In the genomic region with DNA sequence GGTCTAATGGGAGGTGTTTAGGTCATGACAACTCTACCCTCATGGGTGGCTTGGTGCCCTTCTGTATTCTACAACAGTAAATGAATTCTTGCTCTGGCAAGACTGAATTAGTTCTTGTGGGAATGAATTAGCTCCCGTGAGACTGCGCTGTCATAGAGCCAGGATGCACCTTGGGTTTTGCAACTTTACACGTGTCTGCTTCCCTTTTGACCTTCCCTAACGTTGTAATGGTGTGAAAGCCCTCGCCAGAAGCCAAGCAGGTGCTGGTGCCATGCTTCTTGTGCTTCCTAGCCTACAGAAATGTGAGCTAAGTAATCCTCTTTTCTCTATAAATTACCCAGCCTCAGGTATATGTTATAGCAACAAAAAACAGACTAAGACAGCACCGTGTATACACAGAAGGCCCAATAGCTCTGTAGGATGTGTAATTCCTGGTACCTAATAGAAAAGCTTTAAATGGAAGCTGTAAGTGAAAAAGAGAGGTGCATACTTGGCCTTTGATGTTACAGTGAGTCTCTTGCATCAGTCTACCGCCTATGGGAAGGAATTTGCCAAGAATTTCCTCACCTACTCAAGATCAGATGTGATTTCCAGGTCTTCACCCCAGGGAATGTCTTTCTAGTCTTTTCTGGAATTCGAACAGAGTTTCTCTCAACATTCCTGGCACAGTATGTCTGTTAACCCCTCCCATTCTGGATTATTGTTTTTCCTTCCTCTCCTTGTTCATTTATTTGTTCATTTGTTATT, we compare ENCODE assay signal across 19 cellular contexts. TPM values are rescaled to one million over a fixed set of nuclear protein-coding genes. Genes with fewer than 3 reads are reported as not detected.
DNase-seq lines count a peak whose midpoint lies in the region; ATAC-seq, FAIRE-seq and TF ChIP-seq lines count a peak whose summit lies in the region.
"Had no signal": no experiment of that assay in that cellular context is flagged by ENCODE, and none has a peak within 500 bp of the region (broad histone marks: within the 10 kb centered on the region; RNA-seq: fewer than 3 reads in every experiment).

No MANE protein-coding gene starts in this region.

- no peak for TF ChIP-seq RAD21 in liver (IDR thresholded peaks at IDR 0.05)
- no peak for TF ChIP-seq RAD21 in HepG2 (CRISPR knock-in tag; IDR thresholded peaks at IDR 0.05)
- no peak for TF ChIP-seq RAD21 in SK-N-SH (IDR thresholded peaks at IDR 0.05; ENCODE audit: low read length)

- H3K9me2 ChIP-seq in SK-N-SH: no peaks in the 10 kb centered on the region

- H3K27ac ChIP-seq in liver (ENCODE audit: low read depth in 1 of 2, low read length in 2 of 2): no peak overlapping the region
- H3K27ac ChIP-seq in HepG2 (ENCODE audit: extremely low read length, insufficient read depth, low read length): no peak overlapping the region
- H3K27ac ChIP-seq in SK-N-SH (ENCODE audit: low read depth in 2 of 2, low read length in 1 of 2): no peak overlapping the region
- H3K27ac ChIP-seq: 22Rv1, HL-60 had no signal

- no peak overlapping the region for H3K4me3 ChIP-seq in liver (ENCODE audit: low read depth in 1 of 3, low read length in 3 of 3)
- H3K4me3 ChIP-seq in HepG2 (replicated peaks in 1 of 3; ENCODE audit: insufficient read depth in 1 of 3, low read depth in 2 of 3, low read length in 3 of 3): no peak overlapping the region
- no peak overlapping the region for H3K4me3 ChIP-seq in epithelial cell of proximal tubule (ENCODE audit: low read depth, low read length)
- H3K4me3 ChIP-seq in SK-N-SH (ENCODE audit: low read depth in 2 of 2, low read length in 1 of 2): no peak overlapping the region
- H3K4me3 ChIP-seq: MG63 had no signal

- intact Hi-C loops in HepG2 (cut with micrococcal nuclease; ENCODE audit: unreplicated experiment): no loop called here

- in situ Hi-C loops in HepG2 (cut with HindIII; ENCODE audit: extremely low pct_ligation_motif_present, low pct_unique_long_range_greater_than_20kb): no loop called here

- H3K27me3 ChIP-seq in liver (ENCODE audit: control insufficient read depth in 4 of 4, insufficient read depth in 4 of 4, low read length in 3 of 4) (no peaks in the 10 kb centered on the region), HepG2 (ENCODE audit: control insufficient read depth in 1 of 2, insufficient read depth in 2 of 2, low read length in 2 of 2) (peaks cover 0 to 18% of the 10 kb centered on the region in 2 experiments; a peak in 2 of 5 replicates), SK-N-SH (ENCODE audit: insufficient read depth) (no peaks in the 10 kb centered on the region)
- H3K27me3 ChIP-seq: MG63 had no signal

- no peaks in the 10 kb centered on the region for H3K9me3 ChIP-seq in liver (ENCODE audit: control insufficient read depth in 4 of 4, low read length in 3 of 4)
- H3K9me3 ChIP-seq in HepG2 (ENCODE audit: low read length): no peaks in the 10 kb centered on the region
- no peaks in the 10 kb centered on the region for H3K9me3 ChIP-seq in SK-N-SH
- H3K9me3 ChIP-seq: MG63 had no signal

- 46% methylated on average over 8 of the region's 8 CpGs for WGBS in liver
- WGBS in HepG2 (ENCODE audit: low lambda C conversion rate): 25% methylated on average over 8 of the region's 8 CpGs
- 37% methylated on average over 6 of the region's 8 CpGs for WGBS in SK-N-SH (ENCODE audit: low lambda C conversion rate)

- DNase-seq in HepG2 (ENCODE audit: low spot score) (no peak), epithelial cell of proximal tubule (ENCODE audit: low read depth) (no peak), left lobe of liver (ENCODE audit: low spot score) (peak; percentile 76), urothelium cell line (ENCODE audit: low spot score) (peak; percentile 7), kidney glomerular epithelial cell (lab: John Stamatoyannopoulos, UW) (no peak), SK-N-SH (no peak)
- DNase-seq: CD8-positive, alpha-beta memory T cell; MG63; NCI-H1092 treated with DMSO at 0.1 percent for 48 hours; NCI-H1694; NCI-H2107; NCI-H226; NCI-H526 treated with DMSO at 0.1 percent for 48 hours; PC-3 had no signal

- H3K4me2 ChIP-seq in HepG2 (ENCODE audit: low read depth, low read length): no peak overlapping the region
- no peak overlapping the region for H3K4me2 ChIP-seq in SK-N-SH

- TF ChIP-seq EP300 in HepG2 (IDR thresholded peaks at IDR 0.05; ENCODE audit: low read depth in 2 of 2, low read length in 2 of 2) (no peak), HepG2 (CRISPR knock-in tag; IDR thresholded peaks at IDR 0.05; ENCODE audit: borderline replicate concordance) (no peak), SK-N-SH (IDR thresholded peaks at IDR 0.05; ENCODE audit: borderline replicate concordance in 1 of 2, low read depth in 1 of 2, low read length in 1 of 2) (no peak)

- H3K9ac ChIP-seq in liver (ENCODE audit: low read depth in 1 of 2, low read length in 2 of 2) (no peak overlapping the region), HepG2 (ENCODE audit: insufficient read depth, low read depth, low read length) (no peak overlapping the region), SK-N-SH (no peak overlapping the region)

- H3F3A ChIP-seq in SK-N-SH (replicated peaks; ENCODE audit: insufficient read depth): no peaks in the 10 kb centered on the region

- FAIRE-seq in HepG2 (lab: Jason Lieb, UNC) (no peak), urothelium cell line (lab: Jason Lieb, UNC) (no peak)

- H4K20me1 ChIP-seq in HepG2 (ENCODE audit: insufficient read depth, low read length): no peaks in the 10 kb centered on the region
- no peaks in the 10 kb centered on the region for H4K20me1 ChIP-seq in SK-N-SH (ENCODE audit: insufficient read depth)

- TF ChIP-seq CTCF in liver (IDR thresholded peaks at IDR 0.05; ENCODE audit: low read depth, low read length, missing input control): no peak
- TF ChIP-seq CTCF in HepG2 (CRISPR knock-in tag; IDR thresholded peaks at IDR 0.05): no peak
- peak; percentile 12 for TF ChIP-seq CTCF in epithelial cell of proximal tubule (conservative IDR thresholded peaks at IDR 0.05; ENCODE audit: low read depth, low read length)
- TF ChIP-seq CTCF in SK-N-SH (IDR thresholded peaks at IDR 0.05): no peak

- H3K4me1 ChIP-seq in liver (ENCODE audit: control insufficient read depth in 4 of 4, insufficient read depth in 4 of 4, low read length in 3 of 4) (peaks cover 2 to 19% (median 13%) of the 10 kb centered on the region in 4 donors), HepG2 (ENCODE audit: insufficient read depth, low read length) (peaks cover 12% of the 10 kb centered on the region; the same call in 1 of the 2 replicates), SK-N-SH (ENCODE audit: control insufficient read depth in 1 of 2, insufficient read depth in 2 of 2, low read depth in 1 of 2, low read length in 1 of 2) (peaks cover 0 to 4% of the 10 kb centered on the region in 2 experiments; a peak in 2 of 4 replicates)

- no peak for TF ChIP-seq POLR2A in HepG2 (IDR thresholded peaks at IDR 0.05; ENCODE audit: insufficient read depth in 1 of 2, low read depth in 2 of 2, low read length in 2 of 2)

- BruUV-seq in HepG2 (replicated peaks; lab: Mats Ljungman, UMichigan): no TSS peak

- H3K79me2 ChIP-seq in HepG2 (ENCODE audit: insufficient read depth, low read length) (no peaks in the 10 kb centered on the region), SK-N-SH (ENCODE audit: insufficient read depth) (no peaks in the 10 kb centered on the region)

- H2AFZ ChIP-seq in HepG2 (ENCODE audit: low read length) (no peak overlapping the region), SK-N-SH (ENCODE audit: low read depth) (no peak overlapping the region)

- H3K36me3 ChIP-seq in liver (ENCODE audit: control insufficient read depth in 4 of 4, insufficient read depth in 3 of 4, low read depth in 1 of 4, low read length in 3 of 4) (no peaks in the 10 kb centered on the region), HepG2 (replicated peaks in 1 of 2; ENCODE audit: control insufficient read depth in 1 of 2, insufficient read depth in 2 of 2, low read length in 2 of 2) (no peaks in the 10 kb centered on the region), SK-N-SH (replicated peaks in 1 of 2; ENCODE audit: control insufficient read depth in 1 of 2, insufficient read depth in 2 of 2, low read length in 1 of 2) (no peaks in the 10 kb centered on the region)
- H3K36me3 ChIP-seq: MG63 had no signal

- POLR2A ChIA-PET in HepG2 (lab: Yijun Ruan, JAX) (no interaction called here), SK-N-SH (lab: Yijun Ruan, JAX) (no interaction called here)

- ATAC-seq in HepG2: no peak
- ATAC-seq in left lobe of liver: peak; percentile 36
- no peak for ATAC-seq in HG03025 (IDR thresholded peaks at IDR 0.05; ENCODE audit: low FRiP score, unreplicated experiment)
- ATAC-seq: HCT116, PC-3 had no signal

- CTCF ChIA-PET in HepG2 (lab: Yijun Ruan, JAX; ENCODE audit: low intra/inter-chr PET ratio, low total read pairs) (no interaction called here), SK-N-SH (lab: Yijun Ruan, JAX) (interaction anchor here (1.1 to 1.3 kb wide), 2 partner anchors 38 to 467 kb away, joined by 3 read pairs; no protein-coding TSS in a partner anchor)

RNA-seq across cellular contexts. Expression of a gene that starts 3.2 kb away (rescaled TPM):
- 10 to 100 TPM in 1 of 2 donors, 1 to 10 TPM in 1; 4.5 to 41.5 TPM for total RNA-seq in liver
- 10 to 100 TPM; 16.5 to 34.6 TPM for polyA plus RNA-seq in liver
- total RNA-seq in HepG2 (2016; rRNA removed; fragmentation: Illumina TruSeq; extraction: Trizol): not detected in 2 replicates
- not detected in 2 replicates for total RNA-seq in HepG2 (2016; cell fraction: cytosol; rRNA removed; fragmentation: Illumina TruSeq; extraction: Trizol; ENCODE audit: low read depth)
- 0.02 TPM in 1 of 2 replicates, not detected in the other for total RNA-seq in HepG2 (2016; cell fraction: insoluble cytoplasmic fraction; rRNA removed; fragmentation: Illumina TruSeq; extraction: Trizol)
- not detected in 2 replicates for total RNA-seq in HepG2 (2016; cell fraction: membrane; rRNA removed; fragmentation: Illumina TruSeq; extraction: Trizol)
- total RNA-seq in HepG2 (2016; cell fraction: nucleus; rRNA removed; fragmentation: Illumina TruSeq; extraction: Trizol): not detected in 2 replicates
- polyA plus RNA-seq in HepG2 (2011; rRNA removed): not detected in 2 replicates
- not detected in 2 replicates for polyA plus RNA-seq in HepG2 (2011; cell fraction: cytosol; rRNA removed)
- polyA plus RNA-seq in HepG2 (2011; cell fraction: nucleus; rRNA removed): not detected in 2 replicates
- not detected in 2 replicates for polyA plus RNA-seq in HepG2 (2012)
- not detected in 2 replicates for polyA plus RNA-seq in HepG2 (2016; cell fraction: cytosol; fragmentation: Illumina TruSeq; extraction: Trizol; ENCODE audit: low read depth)
- polyA plus RNA-seq in HepG2 (2016; cell fraction: insoluble cytoplasmic fraction; fragmentation: Illumina TruSeq; extraction: Trizol; ENCODE audit: low read depth): not detected in 2 replicates
- polyA plus RNA-seq in HepG2 (2016; cell fraction: membrane; fragmentation: Illumina TruSeq; extraction: Trizol; ENCODE audit: low read depth): not detected in 2 replicates
- not detected in 2 replicates for polyA plus RNA-seq in HepG2 (2016; cell fraction: nucleus; fragmentation: Illumina TruSeq; extraction: Trizol; ENCODE audit: insufficient read depth, low read depth)
- not detected in 2 replicates for polyA minus RNA-seq in HepG2 (2011; rRNA and poly(A)+ RNA removed; ENCODE audit: low replicate concordance)
- polyA minus RNA-seq in HepG2 (2011; cell fraction: cytosol; rRNA and poly(A)+ RNA removed): not detected in 2 replicates
- polyA minus RNA-seq in HepG2 (2011; cell fraction: nucleus; rRNA and poly(A)+ RNA removed): not detected in 2 replicates
- 0.36 and 6.0 TPM in 2 replicates for total RNA-seq in epithelial cell of proximal tubule
- 18.9 TPM for total RNA-seq in left lobe of liver
- 0.15 and 0.16 TPM in 2 replicates for polyA plus RNA-seq in SK-N-SH (2012; rRNA removed)
- polyA plus RNA-seq in SK-N-SH (2012; cell fraction: cytosol; rRNA removed): 0.04 and 0.19 TPM in 2 replicates
- 0.04 and 0.05 TPM in 2 replicates for polyA plus RNA-seq in SK-N-SH (2012; cell fraction: nucleus; rRNA removed)
- total RNA-seq: CD8-positive, alpha-beta memory T cell; PC-3 had no signal
- polyA plus RNA-seq: CD8-positive, alpha-beta memory T cell had no signal

Comparison
In these comparisons a context has a peak if more than half of its experiments do, and no peak if none do; other contexts are left out.
1. DNase-seq: peak in left lobe of liver (single experiment) and urothelium cell line (single experiment); none in HepG2 (single experiment), epithelial cell of proximal tubule (single experiment), kidney glomerular epithelial cell (single experiment) and SK-N-SH (single experiment).